ENCODE assay signal across 8 cellular contexts in the genomic region with DNA sequence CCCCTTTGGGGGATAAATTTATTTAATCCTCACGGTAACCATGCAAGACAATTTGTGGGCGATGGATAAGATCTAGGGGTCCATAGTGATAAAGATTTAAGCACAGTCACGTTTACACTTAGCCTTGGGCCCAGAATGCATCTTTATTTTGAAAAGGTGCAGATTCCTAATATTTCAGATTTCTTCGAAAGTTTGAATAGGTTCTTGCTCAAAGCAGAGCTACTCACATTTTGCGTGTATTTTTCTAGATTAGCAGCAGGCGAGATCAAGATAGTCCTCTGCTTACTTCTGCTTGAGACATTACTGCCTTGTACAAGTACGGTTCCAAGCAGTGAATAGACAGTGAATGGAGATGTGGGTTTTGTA. TPM values are rescaled to one million over a fixed set of nuclear protein-coding genes. Genes with fewer than 3 reads are reported as not detected.
DNase-seq lines count a peak whose midpoint lies in the region; TF ChIP-seq lines count a peak whose summit lies in the region.

No MANE protein-coding gene starts in this region.

- WGBS in iPS DF 6.9 (ENCODE audit: insufficient coverage, insufficient read length): no CpG with 5 or more reads among the region's 7 CpGs

- H3K36me3 Mint-ChIP-seq in activated CD4-positive, alpha-beta T cell treated with anti-CD3 and anti-CD28 coated beads, Interleukin-2, amount 10 ng/mL, durations not matched to agents 24 days and 14 days (ENCODE audit: low read depth): peaks cover 22% of the 10 kb centered on the region

- peaks cover 6% of the 10 kb centered on the region for H3K9me3 Mint-ChIP-seq in activated CD4-positive, alpha-beta T cell treated with anti-CD3 and anti-CD28 coated beads, Interleukin-2, amount 10 ng/mL, durations not matched to agents 24 days and 14 days

- peak overlapping the region; percentile 96 for H3K4me3 Mint-ChIP-seq in activated CD4-positive, alpha-beta T cell treated with anti-CD3 and anti-CD28 coated beads, Interleukin-2, amount 10 ng/mL, durations not matched to agents 24 days and 14 days

- H3K27me3 ChIP-seq in iPS DF 6.9 (ENCODE audit: control insufficient read depth, insufficient read depth, low read length) (no peaks in the 10 kb centered on the region; the same call in 1 of the 2 replicates), stomach smooth muscle (ENCODE audit: control insufficient read depth in 1 of 2, insufficient read depth in 2 of 2, low read length in 2 of 2) (no peaks in the 10 kb centered on the region)

- no peaks in the 10 kb centered on the region for H3K9me3 ChIP-seq in iPS DF 6.9 (ENCODE audit: control insufficient read depth, insufficient read depth, low read length)
- H3K9me3 ChIP-seq in stomach smooth muscle (ENCODE audit: control insufficient read depth in 2 of 2, low read length in 2 of 2): no peaks in the 10 kb centered on the region

- H3K36me3 ChIP-seq in iPS DF 6.9 (ENCODE audit: control insufficient read depth, insufficient read depth, low read length): no peaks in the 10 kb centered on the region
- H3K36me3 ChIP-seq in stomach smooth muscle (ENCODE audit: control insufficient read depth in 2 of 2, insufficient read depth in 2 of 2, low read length in 2 of 2): peaks cover 0 to 5% of the 10 kb centered on the region in 2 donors

- no peak overlapping the region for H3K27ac ChIP-seq in iPS DF 6.9 (ENCODE audit: low read length)
- peak overlapping the region; percentile 83 for H3K27ac ChIP-seq in stomach smooth muscle (ENCODE audit: low read length)

- peaks cover 35% of the 10 kb centered on the region for H3K4me1 Mint-ChIP-seq in activated CD4-positive, alpha-beta T cell treated with anti-CD3 and anti-CD28 coated beads, Interleukin-2, amount 10 ng/mL, durations not matched to agents 24 days and 14 days

- H3K4me3 ChIP-seq in WI38 (ENCODE audit: low read depth, low read length) (peak overlapping the region; percentile 68), iPS DF 6.9 (ENCODE audit: low read length) (peak overlapping the region; percentile 88; the same call in 1 of the 2 replicates), stomach smooth muscle (ENCODE audit: low read length in 2 of 2) (peak overlapping the region; percentile 84 to 87)

- H3K27me3 Mint-ChIP-seq in activated CD4-positive, alpha-beta T cell treated with anti-CD3 and anti-CD28 coated beads, Interleukin-2, amount 10 ng/mL, durations not matched to agents 24 days and 14 days: peaks cover 21% of the 10 kb centered on the region

- intact Hi-C loops in activated CD4-positive, alpha-beta T cell treated with anti-CD3 and anti-CD28 coated beads, Interleukin-2, amount 10 ng/mL, durations not matched to agents 24 days and 14 days (cut with micrococcal nuclease): loop anchor here (5.0 kb wide), 2 partner anchors 135 to 400 kb away; partner anchors contain the start of gene APOBEC4

- TF ChIP-seq CTCF in WI38 (IDR thresholded peaks at IDR 0.05; ENCODE audit: low read depth, low read length): no peak

- no peak for DNase-seq in activated CD4-positive, alpha-beta T cell treated with anti-CD3 and anti-CD28 coated beads, Interleukin-2, amount 10 ng/mL, durations not matched to agents 24 days and 14 days
- DNase-seq in activated CD4-positive, alpha-beta T cell treated with anti-CD3 and anti-CD28 coated beads, Interleukin-2, amount 50 U/mL, for 48 hours: no peak
- DNase-seq in iPS DF 6.9 (ENCODE audit: low read depth, low spot score) (no peak), NCI-H2196 (lab: John Stamatoyannopoulos, UW; ENCODE audit: unreplicated experiment) (no peak)
- DNase-seq in stimulated activated CD4-positive, alpha-beta T cell treated with anti-CD3 and anti-CD28 coated beads, Interleukin-15, amount 100 ng/mL, for 24 hours: no peak
- no peak for DNase-seq in stimulated activated naive CD4-positive, alpha-beta T cell treated with Interleukin-2 at 50 U/mL for 16 hours (lab: John Stamatoyannopoulos, UW)

- H3K27ac Mint-ChIP-seq in activated CD4-positive, alpha-beta T cell treated with anti-CD3 and anti-CD28 coated beads, Interleukin-2, amount 10 ng/mL, durations not matched to agents 24 days and 14 days: peak overlapping the region; percentile 98

- peaks cover 3% of the 10 kb centered on the region; the same call in 1 of the 2 replicates for H3K4me1 ChIP-seq in iPS DF 6.9 (ENCODE audit: control insufficient read depth, insufficient read depth, low read length)
- H3K4me1 ChIP-seq in stomach smooth muscle (ENCODE audit: control insufficient read depth, insufficient read depth, low read length): peaks cover 9% of the 10 kb centered on the region

- H3K9ac ChIP-seq in stomach smooth muscle (ENCODE audit: low read length in 2 of 2): peak overlapping the region; percentile 71 to 77

RNA-seq across cellular contexts. Expression of gene TSEN15, which starts 0.6 kb away (rescaled TPM):
- 44.9 and 48.3 TPM in 2 replicates for total RNA-seq in activated CD4-positive, alpha-beta T cell treated with anti-CD3 and anti-CD28 coated beads, Interleukin-2, amount 10 ng/mL, durations not matched to agents 24 days and 14 days

RNA-seq across cellular contexts. Expression of gene COLGALT2, which starts 14.6 kb away (rescaled TPM):
- total RNA-seq in activated CD4-positive, alpha-beta T cell treated with anti-CD3 and anti-CD28 coated beads, Interleukin-2, amount 10 ng/mL, durations not matched to agents 24 days and 14 days: 1.3 and 1.7 TPM in 2 replicates
